Comparison of ENCODE assay signal across 21 cellular contexts in the genomic region with DNA sequence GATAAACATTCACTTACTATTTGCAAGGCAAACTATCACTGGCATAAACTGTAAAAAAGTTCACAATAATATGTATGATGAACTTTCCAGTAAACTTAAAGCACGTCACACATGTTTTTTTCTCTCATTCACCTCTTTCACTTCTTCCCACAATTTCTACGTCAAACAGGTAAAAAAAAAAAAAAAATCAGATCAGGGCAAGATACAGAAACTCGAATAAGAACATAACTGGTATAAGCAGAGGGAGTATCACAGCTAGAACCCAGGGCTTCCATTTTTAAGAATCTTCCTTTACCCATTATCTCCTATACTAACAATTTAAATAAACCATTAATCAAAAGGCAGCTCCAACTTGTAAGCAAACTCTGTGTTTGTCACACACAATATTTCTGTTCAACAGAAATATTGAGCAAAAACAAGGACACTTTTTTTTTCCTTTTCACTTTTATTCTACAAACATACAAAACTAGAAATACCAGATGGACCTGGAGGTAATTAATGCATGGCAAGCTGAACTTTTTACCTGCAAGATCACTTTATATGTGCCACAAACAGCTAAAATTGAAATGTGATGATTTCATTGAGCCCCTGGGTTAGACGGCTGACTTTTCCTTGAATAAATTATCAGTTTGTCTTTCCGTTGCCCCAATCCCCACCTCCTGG. TPM values are rescaled to one million over a fixed set of nuclear protein-coding genes. Genes with fewer than 3 reads are reported as not detected.
A peak's percentile ranks its signal among the peaks of the same experiment; 100 is the strongest.
DNase-seq lines count a peak whose midpoint lies in the region; ATAC-seq and TF ChIP-seq lines count a peak whose summit lies in the region.
"Had no signal": no experiment of that assay in that cellular context is flagged by ENCODE, and none has a peak within 500 bp of the region (broad histone marks: within the 10 kb centered on the region; RNA-seq: fewer than 3 reads in every experiment).

No MANE protein-coding gene starts in this region.

- peak overlapping the region; percentile 56 for H3K4me3 Mint-ChIP-seq in Calu3 (ENCODE audit: low read depth, unreplicated experiment)
- peak overlapping the region; percentile 32 for H3K4me3 Mint-ChIP-seq in T-helper 2 cell treated with Interferon-gamma antibody and Interleukin-4, amounts not matched to agents 5 μg/mL and 100 μg/mL, for 36 hours
- H3K4me3 Mint-ChIP-seq: B cell; dendritic cell treated with granulocyte-macrophage colony-stimulating factor and Interleukin-4, amounts not matched to agents 40 ng/mL and 50 ng/mL, for 4 days; H9 had no signal

- H3K9me3 Mint-ChIP-seq in Calu3 (ENCODE audit: low read depth, unreplicated experiment): no peaks in the 10 kb centered on the region
- no peaks in the 10 kb centered on the region for H3K9me3 Mint-ChIP-seq in T-helper 2 cell treated with Interferon-gamma antibody and Interleukin-4, amounts not matched to agents 5 μg/mL and 100 μg/mL, for 36 hours
- H3K9me3 Mint-ChIP-seq: dendritic cell treated with granulocyte-macrophage colony-stimulating factor and Interleukin-4, amounts not matched to agents 40 ng/mL and 50 ng/mL, for 4 days had no signal

- intact Hi-C loops in Calu3 (cut with micrococcal nuclease; ENCODE audit: unreplicated experiment): loop anchor here (5.0 kb wide), 1 partner anchor 75 kb away; the partner anchor contains the start of gene RBM47

- CTCF ChIA-PET in Calu3 (lab: Charles Lee): interaction anchor here (0.6 to 1.1 kb wide), 4 partner anchors 14 to 1715 kb away, joined by 3 read pairs; no protein-coding TSS in a partner anchor

- TSS peak; percentile 90 for BruUV-seq in Calu3 (replicated peaks; lab: Mats Ljungman, UMichigan)

- peaks cover 11% of the 10 kb centered on the region for H3K4me1 Mint-ChIP-seq in Calu3 (ENCODE audit: low read depth, unreplicated experiment)
- peaks cover 31% of the 10 kb centered on the region for H3K4me1 Mint-ChIP-seq in T-helper 2 cell treated with Interferon-gamma antibody and Interleukin-4, amounts not matched to agents 5 μg/mL and 100 μg/mL, for 36 hours (ENCODE audit: low read depth)
- H3K4me1 Mint-ChIP-seq: B cell had no signal

- H3K27me3 Mint-ChIP-seq in Calu3 (ENCODE audit: unreplicated experiment): no peaks in the 10 kb centered on the region
- no peaks in the 10 kb centered on the region for H3K27me3 Mint-ChIP-seq in T-helper 2 cell treated with Interferon-gamma antibody and Interleukin-4, amounts not matched to agents 5 μg/mL and 100 μg/mL, for 36 hours (ENCODE audit: low read depth)
- H3K27me3 Mint-ChIP-seq: B cell; dendritic cell treated with granulocyte-macrophage colony-stimulating factor and Interleukin-4, amounts not matched to agents 40 ng/mL and 50 ng/mL, for 4 days; naive thymus-derived CD4-positive, alpha-beta T cell had no signal

- H3K27ac Mint-ChIP-seq in Calu3 (ENCODE audit: unreplicated experiment): peak overlapping the region; percentile 89
- H3K27ac Mint-ChIP-seq in T-helper 2 cell treated with Interferon-gamma antibody and Interleukin-4, amounts not matched to agents 5 μg/mL and 100 μg/mL, for 36 hours: peak overlapping the region; percentile 78
- H3K27ac Mint-ChIP-seq: B cell; dendritic cell treated with granulocyte-macrophage colony-stimulating factor and Interleukin-4, amounts not matched to agents 40 ng/mL and 50 ng/mL, for 4 days had no signal

- TF ChIP-seq POLR2A in erythroblast (IDR thresholded peaks at IDR 0.05; ENCODE audit: low read length): no peak

- no peaks in the 10 kb centered on the region for H3K36me3 Mint-ChIP-seq in Calu3 (ENCODE audit: insufficient read depth, unreplicated experiment)
- H3K36me3 Mint-ChIP-seq in T-helper 2 cell treated with Interferon-gamma antibody and Interleukin-4, amounts not matched to agents 5 μg/mL and 100 μg/mL, for 36 hours (ENCODE audit: low read depth): no peaks in the 10 kb centered on the region
- H3K36me3 Mint-ChIP-seq: naive thymus-derived CD4-positive, alpha-beta T cell had no signal

- no peak for TF ChIP-seq CTCF in Calu3 (IDR thresholded peaks at IDR 0.05; ENCODE audit: unreplicated experiment)

- ATAC-seq in HG02852 (IDR thresholded peaks at IDR 0.05; ENCODE audit: unreplicated experiment): no peak
- ATAC-seq in GM18517 (IDR thresholded peaks at IDR 0.05; ENCODE audit: unreplicated experiment): no peak
- ATAC-seq: foreskin keratinocyte; naive thymus-derived CD4-positive, alpha-beta T cell had no signal

- peak; percentile 28 for DNase-seq in DMS53 (lab: John Stamatoyannopoulos, UW)
- no peak for DNase-seq in DMS53 treated with DMSO at 0.1 percent for 48 hours (lab: John Stamatoyannopoulos, UW; ENCODE audit: unreplicated experiment)
- no peak for DNase-seq in Calu3
- DNase-seq in T-helper 2 cell treated with Interferon-gamma antibody and Interleukin-4, amounts not matched to agents 5 μg/mL and 100 μg/mL, for 36 hours (ENCODE audit: low spot score): no peak
- peak; percentile 6 for DNase-seq in central memory CD4-positive, alpha-beta T cell
- DNase-seq in erythroblast (lab: John Stamatoyannopoulos, UW): no peak
- DNase-seq: 8988T; foreskin keratinocyte; H9; kidney; NCI-H1417 treated with DMSO at 0.1 percent for 48 hours; NCI-H2171 treated with DMSO at 0.1 percent for 48 hours; NCI-H82; stimulated activated naive CD4-positive, alpha-beta T cell treated with Interleukin-2 at 50 U/mL for 16 hours; WERI-Rb-1 had no signal

RNA-seq across cellular contexts. Expression of gene NSUN7, which starts 47.5 kb away (rescaled TPM):
- 7.7 and 8.6 TPM in 2 replicates for total RNA-seq in Calu3 (2022)
- total RNA-seq: LHCN-M2 had no signal

Comparison
In these comparisons a context has a peak if more than half of its experiments do, and no peak if none do; other contexts are left out.
1. DNase-seq: peak in DMS53 (single experiment) and central memory CD4-positive, alpha-beta T cell (single experiment); none in DMS53 treated with DMSO at 0.1 percent for 48 hours (single experiment), Calu3 (single experiment), T-helper 2 cell treated with Interferon-gamma antibody and Interleukin-4, amounts not matched to agents 5 μg/mL and 100 μg/mL, for 36 hours (single experiment) and erythroblast (0 of 2).